In the genomic region with DNA sequence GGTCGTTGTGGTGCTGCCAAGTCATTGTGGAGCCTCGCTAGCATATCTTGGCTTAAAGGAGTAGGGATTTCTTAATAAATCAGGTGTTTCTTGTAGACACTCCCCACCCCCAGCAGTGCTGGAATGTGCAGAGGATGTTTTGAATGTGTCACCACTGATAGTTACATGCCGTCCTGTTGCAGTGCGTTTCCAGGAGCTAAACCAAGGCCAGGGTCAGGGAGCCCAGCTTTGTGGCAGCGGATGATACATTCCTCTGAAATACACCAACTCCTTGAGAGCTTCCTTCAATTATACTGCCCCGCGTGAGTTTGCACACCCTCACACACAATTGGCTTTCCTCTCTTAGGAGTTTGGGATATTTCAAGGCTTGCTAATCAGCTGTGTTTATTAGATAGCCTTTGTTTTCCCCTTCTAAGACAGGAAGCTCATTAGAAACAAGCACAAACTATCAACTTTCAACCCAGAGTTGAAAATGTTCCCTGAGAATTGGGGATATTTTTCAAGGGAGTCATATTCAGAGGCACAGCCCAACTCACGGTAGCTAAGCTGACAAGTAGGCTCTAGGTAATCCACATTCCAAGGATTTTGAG, we compare ENCODE assay signal across 2 cellular contexts.
TF ChIP-seq lines count a peak whose summit lies in the region.

No MANE protein-coding gene starts in this region.

TF ChIP-seq in liver, 16 proteins besides CTCF, POLR2A, EP300 and RAD21 (continued from another document):
- TF ChIP-seq, protein P1, sequence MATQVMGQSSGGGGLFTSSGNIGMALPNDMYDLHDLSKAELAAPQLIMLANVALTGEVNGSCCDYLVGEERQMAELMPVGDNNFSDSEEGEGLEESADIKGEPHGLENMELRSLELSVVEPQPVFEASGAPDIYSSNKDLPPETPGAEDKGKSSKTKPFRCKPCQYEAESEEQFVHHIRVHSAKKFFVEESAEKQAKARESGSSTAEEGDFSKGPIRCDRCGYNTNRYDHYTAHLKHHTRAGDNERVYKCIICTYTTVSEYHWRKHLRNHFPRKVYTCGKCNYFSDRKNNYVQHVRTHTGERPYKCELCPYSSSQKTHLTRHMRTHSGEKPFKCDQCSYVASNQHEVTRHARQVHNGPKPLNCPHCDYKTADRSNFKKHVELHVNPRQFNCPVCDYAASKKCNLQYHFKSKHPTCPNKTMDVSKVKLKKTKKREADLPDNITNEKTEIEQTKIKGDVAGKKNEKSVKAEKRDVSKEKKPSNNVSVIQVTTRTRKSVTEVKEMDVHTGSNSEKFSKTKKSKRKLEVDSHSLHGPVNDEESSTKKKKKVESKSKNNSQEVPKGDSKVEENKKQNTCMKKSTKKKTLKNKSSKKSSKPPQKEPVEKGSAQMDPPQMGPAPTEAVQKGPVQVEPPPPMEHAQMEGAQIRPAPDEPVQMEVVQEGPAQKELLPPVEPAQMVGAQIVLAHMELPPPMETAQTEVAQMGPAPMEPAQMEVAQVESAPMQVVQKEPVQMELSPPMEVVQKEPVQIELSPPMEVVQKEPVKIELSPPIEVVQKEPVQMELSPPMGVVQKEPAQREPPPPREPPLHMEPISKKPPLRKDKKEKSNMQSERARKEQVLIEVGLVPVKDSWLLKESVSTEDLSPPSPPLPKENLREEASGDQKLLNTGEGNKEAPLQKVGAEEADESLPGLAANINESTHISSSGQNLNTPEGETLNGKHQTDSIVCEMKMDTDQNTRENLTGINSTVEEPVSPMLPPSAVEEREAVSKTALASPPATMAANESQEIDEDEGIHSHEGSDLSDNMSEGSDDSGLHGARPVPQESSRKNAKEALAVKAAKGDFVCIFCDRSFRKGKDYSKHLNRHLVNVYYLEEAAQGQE (IDR thresholded peaks at IDR 0.05): no peak
TF ChIP-seq in liver: peak in this region for 2.

TF ChIP-seq in HepG2, 621 proteins besides CTCF, POLR2A, EP300 and RAD21 (continued from another document):
- TF ChIP-seq ZBED4 (CRISPR knock-in tag; IDR thresholded peaks at IDR 0.05; ENCODE audit: borderline replicate concordance) (no peak), ZBTB3 (CRISPR knock-in tag; IDR thresholded peaks at IDR 0.05; ENCODE audit: borderline replicate concordance, low read depth) (no peak), POLR2AphosphoS2 (IDR thresholded peaks at IDR 0.05; ENCODE audit: low read depth, low read length) (no peak), ZNF230 (CRISPR knock-in tag; IDR thresholded peaks at IDR 0.05) (no peak), ZNF205 (CRISPR knock-in tag; IDR thresholded peaks at IDR 0.05) (no peak), ZNF589 (CRISPR knock-in tag; conservative IDR thresholded peaks at IDR 0.05) (no peak), TCF7L2 (IDR thresholded peaks at IDR 0.05; ENCODE audit: low read depth, low read length) (no peak)
- TF ChIP-seq, protein P2, sequence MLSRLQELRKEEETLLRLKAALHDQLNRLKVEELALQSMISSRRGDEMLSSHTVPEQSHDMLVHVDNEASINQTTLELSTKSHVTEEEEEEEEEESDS (CRISPR knock-in tag; IDR thresholded peaks at IDR 0.05; ENCODE audit: borderline replicate concordance): no peak
